Comparison of ENCODE assay signal across 8 cellular contexts in the genomic region with DNA sequence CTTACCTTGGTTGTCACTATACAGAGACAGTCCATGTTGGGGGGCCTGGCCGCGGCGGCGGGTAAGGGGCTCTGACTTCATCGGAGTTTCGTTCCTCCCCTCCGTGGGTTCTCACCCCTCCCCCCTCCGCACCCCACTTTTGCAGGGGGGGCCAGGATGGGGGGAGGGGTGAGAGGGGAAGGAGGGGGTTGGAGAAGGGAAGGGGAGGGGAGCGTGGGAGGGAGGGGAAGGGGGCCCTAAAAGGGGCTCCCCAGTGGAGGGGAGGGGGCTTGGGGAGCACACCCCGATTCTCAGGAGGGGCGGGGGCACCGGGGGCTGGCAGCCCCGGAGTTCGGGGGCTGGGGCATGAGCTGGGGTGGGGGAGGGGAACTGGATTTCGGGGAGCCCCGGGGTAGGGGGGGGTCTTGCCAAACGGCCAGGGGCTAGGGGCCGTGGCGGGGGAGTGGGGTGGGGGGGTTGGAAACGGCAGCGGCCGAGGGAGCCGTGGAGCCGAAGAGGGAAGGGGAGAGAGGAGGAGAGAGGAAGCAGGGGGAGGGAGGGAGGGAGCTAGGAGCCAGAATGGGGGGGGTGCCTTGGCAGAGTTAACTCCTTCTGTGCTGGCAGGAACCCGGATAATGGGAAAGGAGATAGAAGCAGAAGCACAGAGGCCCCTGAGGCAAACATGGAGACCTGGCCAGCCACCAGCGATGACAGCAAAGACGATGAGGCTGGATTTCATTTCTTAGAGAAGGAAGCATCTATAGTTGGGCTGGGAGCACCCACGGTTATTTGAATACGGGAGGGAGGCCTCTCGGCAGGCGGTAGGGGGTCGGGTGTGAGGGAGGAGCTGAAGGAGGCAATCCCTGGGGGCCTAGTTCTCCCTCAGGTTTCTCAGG. TPM values are rescaled to one million over a fixed set of nuclear protein-coding genes. Genes with fewer than 3 reads are reported as not detected.
DNase-seq lines count a peak whose midpoint lies in the region; ATAC-seq, FAIRE-seq and TF ChIP-seq lines count a peak whose summit lies in the region.

No MANE protein-coding gene starts in this region.

- 6 to 10% (median 8%) methylated on average over 27 to 32 of the region's 32 CpGs for WGBS in small intestine, 3 donors

- peaks cover 71% of the 10 kb centered on the region for H3K4me1 Mint-ChIP-seq in activated naive CD8-positive, alpha-beta T cell (ENCODE audit: low read depth)

- peaks cover 3 to 4% of the 10 kb centered on the region in 2 donors for H3K36me3 ChIP-seq in small intestine (ENCODE audit: control insufficient read depth in 2 of 2, insufficient read depth in 2 of 2, low read length in 2 of 2)

- in situ Hi-C loops in G401 (cut with HindIII; ENCODE audit: low sequenced_read_pairs): no loop called here

- FAIRE-seq in small intestine (lab: Jason Lieb, UNC): no peak

- peak overlapping the region; percentile 70 for H3K27ac Mint-ChIP-seq in activated naive CD8-positive, alpha-beta T cell

- H3K9me3 Mint-ChIP-seq in activated naive CD8-positive, alpha-beta T cell (ENCODE audit: low read depth): no peaks in the 10 kb centered on the region

- H3K36me3 Mint-ChIP-seq in activated naive CD8-positive, alpha-beta T cell: no peaks in the 10 kb centered on the region

- H3K27ac ChIP-seq in small intestine (ENCODE audit: low read depth in 1 of 2, low read length in 1 of 2): peak overlapping the region in 1 of 2 donors; percentile 32

- no peaks in the 10 kb centered on the region for H3K27me3 ChIP-seq in small intestine (ENCODE audit: control insufficient read depth in 2 of 2, insufficient read depth in 2 of 2, low read length in 2 of 2)

- DNase-seq in G401 (ENCODE audit: low spot score): peak; percentile 88
- DNase-seq in NAMALWA (ENCODE audit: low spot score): peak; percentile 55
- DNase-seq in cardiac septum (ENCODE audit: low spot score): peak; percentile 78
- no peak for DNase-seq in retinal pigment epithelial cell (ENCODE audit: low read depth)
- no peak for DNase-seq in small intestine
- no peak for DNase-seq in mesenteric fat pad (ENCODE audit: low spot score)

- H3K9me3 ChIP-seq in small intestine (ENCODE audit: control insufficient read depth, low read depth): no peaks in the 10 kb centered on the region

- TF ChIP-seq CTCF in retinal pigment epithelial cell (conservative IDR thresholded peaks at IDR 0.05; ENCODE audit: low read depth, low read length): no peak

- H3K27me3 Mint-ChIP-seq in activated naive CD8-positive, alpha-beta T cell: no peaks in the 10 kb centered on the region

- no peak for ATAC-seq in HG02588 (IDR thresholded peaks at IDR 0.05; ENCODE audit: unreplicated experiment)

- peaks cover 0 to 12% of the 10 kb centered on the region in 2 donors for H3K4me1 ChIP-seq in small intestine (ENCODE audit: control insufficient read depth in 2 of 2, insufficient read depth in 1 of 2, low read depth in 1 of 2, low read length in 1 of 2)

- intact Hi-C loops in cardiac septum (cut with DNase I): no loop called here

- H3K4me3 ChIP-seq in retinal pigment epithelial cell (ENCODE audit: low read length) (peak overlapping the region; percentile 55), small intestine (ENCODE audit: low read depth in 1 of 2, low read length in 2 of 2) (peak overlapping the region in 1 of 2 donors; percentile 17)

- H3K4me3 Mint-ChIP-seq in activated naive CD8-positive, alpha-beta T cell: peak overlapping the region; percentile 68

RNA-seq across cellular contexts. Expression of a gene that starts 2.3 kb away (rescaled TPM):
- 15.5 and 18.8 TPM in 2 replicates for total RNA-seq in G401 (2014; rRNA removed; shearing (Covaris generic))
- total RNA-seq in cardiac septum: 16.0 TPM
- polyA plus RNA-seq in small intestine: 1 to 10 TPM in 2 of 3 donors, under 1 TPM in 1; 0.67 to 9.2 (median 1.1) TPM
- total RNA-seq in mesenteric fat pad: 16.0 TPM

RNA-seq across cellular contexts. Expression of a gene that starts 2.4 kb away (rescaled TPM):
- total RNA-seq in G401 (2014; rRNA removed; shearing (Covaris generic)): 399 and 405 TPM in 2 replicates
- total RNA-seq in cardiac septum (966 TPM), mesenteric fat pad (1,052 TPM)
- polyA plus RNA-seq in small intestine: 1,000 to 10,000 TPM in 2 of 3 donors, 100 to 1,000 TPM in 1; 474 to 2,630 (median 2,415) TPM

RNA-seq across cellular contexts. Expression of a gene that starts 17.0 kb away (rescaled TPM):
- total RNA-seq in G401 (2014; rRNA removed; shearing (Covaris generic)): 89.9 and 99.0 TPM in 2 replicates
- total RNA-seq in cardiac septum (22.5 TPM), mesenteric fat pad (24.7 TPM)
- polyA plus RNA-seq in small intestine: 10 to 100 TPM in 2 of 3 donors, 1 to 10 TPM in 1; 8.1 to 20.7 (median 11.3) TPM

RNA-seq across cellular contexts. Expression of a gene that starts 21.9 kb away (rescaled TPM):
- 113 and 121 TPM in 2 replicates for total RNA-seq in G401 (2014; rRNA removed; shearing (Covaris generic))
- total RNA-seq in cardiac septum (20.5 TPM), mesenteric fat pad (47.4 TPM)
- polyA plus RNA-seq in small intestine: 10 to 100 TPM; 26.4 to 40.3 (median 31.8) TPM

RNA-seq across cellular contexts. Expression of a gene that starts 24.9 kb away (rescaled TPM):
- total RNA-seq in G401 (2014; rRNA removed; shearing (Covaris generic)): 227 and 249 TPM in 2 replicates
- total RNA-seq in cardiac septum (449 TPM), mesenteric fat pad (468 TPM)
- 1,000 to 10,000 TPM in 1 of 3 donors, 100 to 1,000 TPM in 2; 541 to 1,100 (median 827) TPM for polyA plus RNA-seq in small intestine

Comparison
In these comparisons a context has a peak if more than half of its experiments do, and no peak if none do; other contexts are left out.
1. DNase-seq: peak in G401 (single experiment), NAMALWA (single experiment) and cardiac septum (single experiment); none in retinal pigment epithelial cell (single experiment), small intestine (single experiment) and mesenteric fat pad (single experiment).